In the genomic region with DNA sequence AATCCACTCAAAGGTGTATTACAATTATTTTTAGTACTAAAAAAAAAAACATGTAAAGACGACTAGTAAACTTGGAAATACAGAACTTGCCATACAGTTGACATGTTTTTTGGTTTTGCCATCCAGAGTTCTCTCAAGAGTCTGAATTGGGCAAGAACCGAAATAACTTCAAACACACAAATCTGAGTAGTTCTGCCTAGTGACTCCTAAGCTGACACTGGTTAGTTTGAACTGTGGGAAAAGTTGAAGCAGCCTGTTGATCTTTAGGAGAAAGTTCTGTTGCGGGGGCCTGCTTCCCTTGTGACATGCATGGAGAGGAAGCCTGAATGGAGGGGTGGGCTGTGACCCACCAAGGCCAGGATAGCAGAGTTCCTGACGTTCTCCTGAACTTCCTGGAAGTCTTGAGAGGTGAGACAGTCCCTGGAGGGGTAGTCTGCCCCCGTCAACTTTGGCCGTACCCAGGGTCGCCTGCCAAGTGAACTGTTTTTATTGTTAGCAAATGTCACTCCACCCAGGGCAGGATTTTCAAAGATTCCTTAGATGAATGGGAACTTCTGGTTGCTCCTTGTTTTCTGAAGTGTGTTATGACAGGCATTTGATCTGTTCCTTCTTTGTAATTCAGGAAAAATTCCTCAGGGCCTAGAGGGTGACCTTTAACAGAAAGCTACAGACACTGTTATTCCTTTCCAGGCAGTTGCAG, we compare ENCODE assay signal across 19 cellular contexts.
DNase-seq lines count a peak whose midpoint lies in the region; ATAC-seq and TF ChIP-seq lines count a peak whose summit lies in the region.
"Had no signal": no experiment of that assay in that cellular context is flagged by ENCODE, and none has a peak within 500 bp of the region (broad histone marks: within the 10 kb centered on the region; RNA-seq: fewer than 3 reads in every experiment).

No MANE protein-coding gene starts in this region.

- no peak overlapping the region for H4K12ac ChIP-seq in trophoblast cell (ENCODE audit: low read depth, low read length)

- H3K4me2 ChIP-seq in trophoblast cell (ENCODE audit: low read length), result peak overlapping the region; percentile 13

- H3K36me3 Mint-ChIP-seq in activated CD8-positive, alpha-beta T cell treated with anti-CD3 and anti-CD28 coated beads for 36 hours (ENCODE audit: low read depth), result peaks cover 3% of the 10 kb centered on the region
- H3K36me3 Mint-ChIP-seq: activated naive CD8-positive, alpha-beta T cell treated with anti-CD3 and anti-CD28 coated beads, Interleukin-2, amount 10 ng/mL, durations not matched to agents 7 days and 5 days had no signal

- H3K9me3 Mint-ChIP-seq in activated CD8-positive, alpha-beta T cell treated with anti-CD3 and anti-CD28 coated beads for 36 hours, result peaks cover 15% of the 10 kb centered on the region

- no peak overlapping the region for H3K14ac ChIP-seq in trophoblast cell (ENCODE audit: low read length)

- H3K36me3 ChIP-seq in heart left ventricle, result no peaks in the 10 kb centered on the region
- no peaks in the 10 kb centered on the region for H3K36me3 ChIP-seq in trophoblast cell (ENCODE audit: control insufficient read depth in 1 of 2, insufficient read depth in 2 of 2, low read length in 2 of 2)
- H3K36me3 ChIP-seq: ovary had no signal

- H3K18ac ChIP-seq in trophoblast cell (ENCODE audit: low read length), result no peak overlapping the region

- H3K79me1 ChIP-seq in trophoblast cell (ENCODE audit: low read length), result no peaks in the 10 kb centered on the region

- H3K4me1 ChIP-seq in heart left ventricle, result peaks cover 10 to 52% (median 34%) of the 10 kb centered on the region in 12 donors
- H3K4me1 ChIP-seq in trophoblast cell (ENCODE audit: control insufficient read depth in 1 of 2, insufficient read depth in 2 of 2, low read length in 2 of 2), result peaks cover 7 to 10% of the 10 kb centered on the region in 2 experiments
- H3K4me1 ChIP-seq: foreskin keratinocyte had no signal

- no peaks in the 10 kb centered on the region for H3K79me2 ChIP-seq in trophoblast cell (ENCODE audit: control insufficient read depth, insufficient read depth, low read length, poor library complexity)

- no peak overlapping the region for H3K27ac Mint-ChIP-seq in activated CD8-positive, alpha-beta T cell treated with anti-CD3 and anti-CD28 coated beads for 36 hours
- H3K27ac Mint-ChIP-seq: activated CD4-positive, alpha-beta T cell treated with anti-CD3 and anti-CD28 coated beads for 36 hours; activated naive CD8-positive, alpha-beta T cell treated with anti-CD3 and anti-CD28 coated beads, Interleukin-2, amount 10 ng/mL, durations not matched to agents 7 days and 5 days; activated T-cell treated with anti-CD3 and anti-CD28 coated beads, Interleukin-2, amount 50 U/mL, for 24 hours had no signal

- 34 to 53% (median 39%) methylated on average over 7 of the region's 7 CpGs for WGBS in heart left ventricle, 4 donors
- WGBS in trophoblast cell (ENCODE audit: extremely low coverage, insufficient coverage, insufficient read length), result no CpG with 5 or more reads among the region's 7 CpGs

- no peak overlapping the region for H2AFZ ChIP-seq in trophoblast cell (ENCODE audit: insufficient read depth, low read length, poor library complexity)

- intact Hi-C loops in Right ventricle myocardium inferior (cut with DNase I), result no loop called here
- intact Hi-C loops in cardiac septum (cut with DNase I), result loop anchor here (5.0 kb wide), 3 partner anchors 47 to 163 kb away; a partner anchor contains a TSS
- intact Hi-C loops in heart left ventricle (cut with DNase I), result loop anchor here in 3 of 10 donors (2.0 to 5.0 kb wide), 2 partner anchors 47 to 48 kb away; no protein-coding TSS in a partner anchor
- intact Hi-C loops in activated CD8-positive, alpha-beta T cell treated with anti-CD3 and anti-CD28 coated beads for 36 hours (cut with micrococcal nuclease), result no loop called here

- H4K8ac ChIP-seq in trophoblast cell (ENCODE audit: low read depth, low read length), result peak overlapping the region; percentile 59

- H3K9ac ChIP-seq in trophoblast cell (ENCODE audit: low read length), result no peak overlapping the region

- no peak overlapping the region for H2AK5ac ChIP-seq in trophoblast cell (ENCODE audit: low read length)

- no peak overlapping the region for H3K4ac ChIP-seq in trophoblast cell (ENCODE audit: low read depth, low read length)

- H4K91ac ChIP-seq in trophoblast cell (ENCODE audit: low read depth, low read length), result no peak overlapping the region

- H3K9me3 ChIP-seq in heart left ventricle (peaks cover 0 to 38% (median 10%) of the 10 kb centered on the region in 12 donors), trophoblast cell (ENCODE audit: insufficient read depth, low read depth, low read length) (peaks cover 4% of the 10 kb centered on the region)
- H3K9me3 ChIP-seq: ovary had no signal

- peak; percentile 26 for ATAC-seq in Right ventricle myocardium inferior
- ATAC-seq in heart left ventricle, result peak; percentile 62 to 93 (median 78)
- no peak for ATAC-seq in GM18505 (IDR thresholded peaks at IDR 0.05; ENCODE audit: unreplicated experiment)
- no peak for ATAC-seq in activated CD8-positive, alpha-beta T cell treated with anti-CD3 and anti-CD28 coated beads for 36 hours
- ATAC-seq: activated CD4-positive, alpha-beta T cell treated with anti-CD3 and anti-CD28 coated beads for 36 hours; foreskin keratinocyte had no signal

- H3K4me3 ChIP-seq in heart left ventricle (no peak overlapping the region), trophoblast cell (ENCODE audit: low read depth, low read length) (no peak overlapping the region)
- H3K4me3 ChIP-seq: ovary had no signal

- H3K23ac ChIP-seq in trophoblast cell (ENCODE audit: low read length), result no peak overlapping the region

- CTCF ChIA-PET in activated CD8-positive, alpha-beta T cell treated with anti-CD3 and anti-CD28 coated beads for 36 hours (lab: Charles Lee), result no interaction called here

- no peak overlapping the region for H2BK5ac ChIP-seq in trophoblast cell (ENCODE audit: low read depth, low read length, poor library complexity)

- TF ChIP-seq CTCF in heart left ventricle (IDR thresholded peaks at IDR 0.05), result no peak
- no peak for TF ChIP-seq CTCF in activated CD8-positive, alpha-beta T cell treated with anti-CD3 and anti-CD28 coated beads for 36 hours (IDR thresholded peaks at IDR 0.05)

- H2BK12ac ChIP-seq in trophoblast cell (ENCODE audit: low read length), result no peak overlapping the region

- peaks cover 2% of the 10 kb centered on the region for H3K27me3 Mint-ChIP-seq in activated CD8-positive, alpha-beta T cell treated with anti-CD3 and anti-CD28 coated beads for 36 hours

- DNase-seq in Right ventricle myocardium inferior (ENCODE audit: missing footprints), result no peak
- no peak for DNase-seq in cardiac septum (ENCODE audit: low spot score)
- DNase-seq in heart left ventricle, result peak; percentile 56 to 72 (median 71)
- DNase-seq in trophoblast cell, result peak in 1 of 2 donors; percentile 2
- no peak for DNase-seq in activated CD8-positive, alpha-beta T cell treated with anti-CD3 and anti-CD28 coated beads for 36 hours
- DNase-seq in C1 segment of cervical spinal cord (lab: John Stamatoyannopoulos, UW), result no peak
- DNase-seq in NCI-H1105 treated with DMSO at 0.1 percent for 48 hours (lab: John Stamatoyannopoulos, UW), result no peak
- DNase-seq: activated CD4-positive, alpha-beta T cell treated with anti-CD3 and anti-CD28 coated beads for 36 hours; activated naive CD8-positive, alpha-beta T cell treated with anti-CD3 and anti-CD28 coated beads, Interleukin-2, amount 10 ng/mL, durations not matched to agents 7 days and 5 days; activated T-cell treated with anti-CD3 and anti-CD28 coated beads, Interleukin-2, amount 50 U/mL, for 24 hours; CD8-positive, alpha-beta memory T cell; cortex of kidney; foreskin keratinocyte; NCI-H1930; NCI-H748 treated with DMSO at 0.1 percent for 48 hours; ovary; T-helper 2 cell had no signal

- H3K27ac ChIP-seq in heart left ventricle (peak overlapping the region; percentile 66 to 84 (median 74)), trophoblast cell (ENCODE audit: low read depth, low read length) (no peak overlapping the region)
- H3K27ac ChIP-seq: 22Rv1, foreskin keratinocyte had no signal

- no peak overlapping the region for H3K4me3 Mint-ChIP-seq in activated CD8-positive, alpha-beta T cell treated with anti-CD3 and anti-CD28 coated beads for 36 hours
- H3K4me3 Mint-ChIP-seq: activated CD4-positive, alpha-beta T cell treated with anti-CD3 and anti-CD28 coated beads for 36 hours; activated naive CD8-positive, alpha-beta T cell treated with anti-CD3 and anti-CD28 coated beads, Interleukin-2, amount 10 ng/mL, durations not matched to agents 7 days and 5 days; activated T-cell treated with anti-CD3 and anti-CD28 coated beads, Interleukin-2, amount 50 U/mL, for 24 hours; CD8-positive, alpha-beta memory T cell had no signal

- H3K4me1 Mint-ChIP-seq in activated CD8-positive, alpha-beta T cell treated with anti-CD3 and anti-CD28 coated beads for 36 hours (ENCODE audit: low read depth), result no peaks in the 10 kb centered on the region
- H3K4me1 Mint-ChIP-seq: activated CD4-positive, alpha-beta T cell treated with anti-CD3 and anti-CD28 coated beads for 36 hours; activated naive CD8-positive, alpha-beta T cell treated with anti-CD3 and anti-CD28 coated beads, Interleukin-2, amount 10 ng/mL, durations not matched to agents 7 days and 5 days; CD8-positive, alpha-beta memory T cell had no signal

- peak overlapping the region; percentile 27 for H2BK120ac ChIP-seq in trophoblast cell (ENCODE audit: insufficient read depth, low read length, poor library complexity)

- POLR2A ChIA-PET in activated CD8-positive, alpha-beta T cell treated with anti-CD3 and anti-CD28 coated beads for 36 hours (lab: Charles Lee), result no interaction called here

- H3K27me3 ChIP-seq in heart left ventricle (no peaks in the 10 kb centered on the region), trophoblast cell (ENCODE audit: insufficient read depth, low read length) (no peaks in the 10 kb centered on the region)
- H3K27me3 ChIP-seq: ovary had no signal

- TF ChIP-seq POLR2A in heart left ventricle (IDR thresholded peaks at IDR 0.05) (no peak), GM18505 (IDR thresholded peaks at IDR 0.05; ENCODE audit: borderline replicate concordance, extremely low read depth, insufficient read depth, insufficient read length) (no peak)

Comparison
In these comparisons a context has a peak if more than half of its experiments do, and no peak if none do; other contexts are left out.
1. DNase-seq: peak in heart left ventricle (5 of 5); none in Right ventricle myocardium inferior (single experiment), cardiac septum (single experiment), activated CD8-positive, alpha-beta T cell treated with anti-CD3 and anti-CD28 coated beads for 36 hours (single experiment), C1 segment of cervical spinal cord (0 of 14) and NCI-H1105 treated with DMSO at 0.1 percent for 48 hours (single experiment).
2. ATAC-seq: peak in Right ventricle myocardium inferior (single experiment) and heart left ventricle (4 of 4); none in GM18505 (single experiment) and activated CD8-positive, alpha-beta T cell treated with anti-CD3 and anti-CD28 coated beads for 36 hours (single experiment).